ENCODE assay signal across 26 cellular contexts in genomic region chr1:235549361-235550139, GRCh38.
"Had no signal": no experiment of that assay in that cellular context is flagged by ENCODE, and none has a peak within 500 bp of the region (broad histone marks: within the 10 kb centered on the region; RNA-seq: fewer than 3 reads in every experiment).

No MANE protein-coding gene starts in this region.

- DNase-seq: activated CD4-positive, alpha-beta memory T cell treated with anti-CD3 and anti-CD28 coated beads, Interleukin-2, amount 10 ng/mL, durations not matched to agents 7 days and 5 days; activated CD4-positive, alpha-beta T cell treated with anti-CD3 and anti-CD28 coated beads for 1 hour; activated CD4-positive, alpha-beta T cell treated with anti-CD3 and anti-CD28 coated beads for 4 hours; activated CD4-positive, alpha-beta T cell treated with anti-CD3 and anti-CD28 coated beads, Interleukin-2, amount 10 ng/mL, durations not matched to agents 7 days and 5 days; activated CD4-positive, alpha-beta T cell treated with anti-CD3 and anti-CD28 coated beads, Interleukin-2, amount 50 U/mL, for 4 hours; activated CD8-positive, alpha-beta memory T cell treated with anti-CD3 and anti-CD28 coated beads, Interleukin-2, amount 50 U/mL, for 48 hours; activated gamma-delta T cell; activated naive CD4-positive, alpha-beta T cell; activated naive CD4-positive, alpha-beta T cell treated with anti-CD3 and anti-CD28 coated beads, Interleukin-2, amount 10 ng/mL, durations not matched to agents 7 days and 5 days; activated naive CD8-positive, alpha-beta T cell treated with anti-CD3 and anti-CD28 coated beads, Interleukin-2, amount 10 ng/mL, durations not matched to agents 7 days and 5 days; activated T-cell treated with anti-CD3 and anti-CD28 coated beads for 4 hours; activated T-cell treated with anti-CD3 and anti-CD28 coated beads, Interleukin-2, amount 50 U/mL, for 24 hours; activated T-cell treated with anti-CD3 and anti-CD28 coated beads, Interleukin-2, amount 50 U/mL, for 72 hours; brain microvascular endothelial cell; dorsolateral prefrontal cortex; effector memory CD4-positive, alpha-beta T cell; endodermal cell; head of caudate nucleus; T-helper 2 cell had no signal

- H3K27me3 ChIP-seq: brain microvascular endothelial cell, dorsolateral prefrontal cortex had no signal

- FAIRE-seq: astrocyte, bronchial epithelial cell, frontal cortex had no signal

- ATAC-seq: activated naive CD4-positive, alpha-beta T cell treated with anti-CD3 and anti-CD28 coated beads, Interleukin-2, amount 50 U/mL, for 72 hours; activated T-cell treated with anti-CD3 and anti-CD28 coated beads, Interleukin-2, amount 50 U/mL, for 72 hours; esophagus mucosa; WTC11 had no signal

- H3K27ac ChIP-seq: brain microvascular endothelial cell, coronary artery, dorsolateral prefrontal cortex had no signal

- H3K4me3 ChIP-seq: coronary artery, dorsolateral prefrontal cortex had no signal

- H3K36me3 ChIP-seq: brain microvascular endothelial cell had no signal
